In genomic region chr3:28317438-28318022, GRCh38 we compare ENCODE assay signal across 8 cellular contexts. TPM values are rescaled to one million over a fixed set of nuclear protein-coding genes. Genes with fewer than 3 reads are reported as not detected.
DNase-seq lines count a peak whose midpoint lies in the region; ATAC-seq, FAIRE-seq and TF ChIP-seq lines count a peak whose summit lies in the region.

No MANE protein-coding gene starts in this region.

- H3K27ac ChIP-seq in heart right ventricle = no peak overlapping the region
- no peak overlapping the region for H3K27ac ChIP-seq in H1 (ENCODE audit: low read depth, low read length)
- no peak overlapping the region for H3K27ac ChIP-seq in uterus

- peaks cover 0 to 1% of the 10 kb centered on the region in 2 experiments for H4K20me1 ChIP-seq in H1 (replicated peaks in 1 of 2; ENCODE audit: control insufficient read depth in 1 of 2, insufficient read depth in 2 of 2, low read length in 2 of 2)

- intact Hi-C loops in heart right ventricle (cut with DNase I) = no loop called here
- intact Hi-C loops in Right ventricle myocardium inferior (cut with DNase I) = no loop called here
- intact Hi-C loops in uterus (cut with DNase I; ENCODE audit: low total_unique reads) = no loop called here

- 41 to 51% methylated on average over 2 of the region's 2 CpGs for WGBS in heart right ventricle, 2 donors
- WGBS in H1 (ENCODE audit: extremely low coverage in 1 of 2, insufficient coverage in 1 of 2, insufficient read length in 1 of 2, insufficient replicate concordance in 2 of 2, low coverage in 1 of 2, low lambda C conversion rate in 2 of 2, missing lambda C conversion rate in 1 of 2), 2 experiments = 45% methylated on average over 2 of the region's 2 CpGs; no CpG with 5 or more reads in 1 of the 2 experiments

- no peak overlapping the region for H3K4me2 ChIP-seq in H1 (ENCODE audit: insufficient read depth in 1 of 2, low read depth in 2 of 2, low read length in 2 of 2)

- no peak overlapping the region for H3K14ac ChIP-seq in H1 (ENCODE audit: insufficient read length)

- peak in 3 of 8 donors; percentile 26 to 60 (median 47) for ATAC-seq in heart right ventricle
- ATAC-seq in Right ventricle myocardium inferior = no peak
- peak; percentile 92 for ATAC-seq in GM21717 (IDR thresholded peaks at IDR 0.05; ENCODE audit: unreplicated experiment)

- FAIRE-seq in H1 (lab: Jason Lieb, UNC) = no peak

- H3K4me1 Mint-ChIP-seq in nephron = no peaks in the 10 kb centered on the region

- H3K4me3 Mint-ChIP-seq in nephron = no peak overlapping the region

- POLR2A ChIA-PET in H1 (lab: Charles Lee; ENCODE audit: partially characterized antibody) = no interaction called here

- H3K27me3 Mint-ChIP-seq in nephron (ENCODE audit: low read depth) = no peaks in the 10 kb centered on the region

- no peak overlapping the region for H3K56ac ChIP-seq in H1 (replicated peaks; ENCODE audit: insufficient read length, low read depth, low read length)

- H2AFZ ChIP-seq in H1 (ENCODE audit: low read length) = no peak overlapping the region

- no peak overlapping the region for H2BK20ac ChIP-seq in H1 (ENCODE audit: low read length)

- no peaks in the 10 kb centered on the region for H3K9me3 Mint-ChIP-seq in nephron

- peak; percentile 22 to 71 (median 55) for TF ChIP-seq CTCF in heart right ventricle (IDR thresholded peaks at IDR 0.05)
- TF ChIP-seq CTCF in H1 (IDR thresholded peaks at IDR 0.05; ENCODE audit: control extremely low read depth in 1 of 3, insufficient read depth in 1 of 3, low read depth in 1 of 3, low read length in 3 of 3) = peak in 2 of 3 experiments; percentile 52 to 61; a peak in 3 of 4 replicates
- TF ChIP-seq CTCF in nephron (IDR thresholded peaks at IDR 0.05; ENCODE audit: unreplicated experiment in 3 of 3) = peak; percentile 17 to 50 (median 33)
- peak in 2 of 4 experiments; percentile 23 to 42 for TF ChIP-seq CTCF in uterus (IDR thresholded peaks at IDR 0.05)

- no peak overlapping the region for H3K9ac ChIP-seq in H1 (replicated peaks in 1 of 4; ENCODE audit: extremely low read depth in 1 of 4, low read depth in 3 of 4, low read length in 3 of 4)

- H3K36me3 ChIP-seq in heart right ventricle (peaks cover 0 to 49% (median 9%) of the 10 kb centered on the region in 9 donors), H1 (ENCODE audit: control insufficient read depth in 2 of 4, insufficient read depth in 4 of 4, low read length in 3 of 4) (peaks cover 0 to 9% (median 0%) of the 10 kb centered on the region in 4 experiments; a peak in 3 of 8 replicates), uterus (no peaks in the 10 kb centered on the region)

- TF ChIP-seq EP300 in H1 (IDR thresholded peaks at IDR 0.05; ENCODE audit: borderline replicate concordance in 1 of 2, low read depth in 2 of 2, low read length in 2 of 2) = no peak

- TF ChIP-seq RAD21 in H1 (IDR thresholded peaks at IDR 0.05 in 1 of 2, conservative IDR thresholded peaks at IDR 0.05 in 1 of 2; ENCODE audit: low read depth in 2 of 2, low read length in 2 of 2) = peak; percentile 52 to 59

- TF ChIP-seq POLR2A in H1 (IDR thresholded peaks at IDR 0.05; ENCODE audit: control extremely low read depth in 1 of 2, low read depth in 2 of 2, low read length in 2 of 2) (no peak), uterus (IDR thresholded peaks at IDR 0.05) (no peak)

- no peak overlapping the region for H2AK5ac ChIP-seq in H1 (ENCODE audit: low read depth, low read length)

- no peak overlapping the region for H2BK5ac ChIP-seq in H1 (ENCODE audit: low read depth, low read length)

- no peak overlapping the region for H2BK120ac ChIP-seq in H1 (replicated peaks; ENCODE audit: low read depth, low read length)

- H3K27ac Mint-ChIP-seq in nephron = no peak overlapping the region

- H4K8ac ChIP-seq in H1 (ENCODE audit: extremely low read depth, insufficient read depth, low read length) = no peak overlapping the region

- H3K18ac ChIP-seq in H1 (ENCODE audit: extremely low read depth, low read length) = no peak overlapping the region

- H3K23me2 ChIP-seq in H1 (ENCODE audit: low read depth, low read length) = no peaks in the 10 kb centered on the region

- DNase-seq in heart right ventricle (no peak), Right ventricle myocardium inferior (ENCODE audit: missing footprints) (no peak), HuH-7.5 (ENCODE audit: low spot score) (peak; percentile 37), SKM-1 treated with dmso at 0.1 percent for 144 hours (lab: John Stamatoyannopoulos, UW; ENCODE audit: unreplicated experiment) (peak; percentile 36), H1 (ENCODE audit: low read depth in 1 of 2, low spot score in 2 of 2) (no peak), uterus (no peak)

- no peak overlapping the region for H2BK15ac ChIP-seq in H1 (ENCODE audit: low read length)

- no peak overlapping the region for H3K23ac ChIP-seq in H1 (ENCODE audit: insufficient read length)

- H3K4me1 ChIP-seq in heart right ventricle = no peaks in the 10 kb centered on the region
- H3K4me1 ChIP-seq in H1 (replicated peaks in 1 of 4; ENCODE audit: control insufficient read depth in 3 of 4, insufficient read depth in 4 of 4, low read length in 3 of 4) = no peaks in the 10 kb centered on the region
- H3K4me1 ChIP-seq in uterus = no peaks in the 10 kb centered on the region

- H3K79me1 ChIP-seq in H1 (ENCODE audit: low read depth, low read length) = no peaks in the 10 kb centered on the region

- H3K9me3 ChIP-seq in heart right ventricle (no peaks in the 10 kb centered on the region), H1 (ENCODE audit: insufficient read depth in 2 of 2, low read depth in 1 of 2, low read length in 1 of 2) (no peaks in the 10 kb centered on the region), uterus (no peaks in the 10 kb centered on the region)

- H3K4ac ChIP-seq in H1 (replicated peaks; ENCODE audit: insufficient read length, low read depth, low read length) = no peak overlapping the region

- H3K27me3 ChIP-seq in heart right ventricle = no peaks in the 10 kb centered on the region
- no peaks in the 10 kb centered on the region for H3K27me3 ChIP-seq in H1 (replicated peaks in 1 of 4; ENCODE audit: control insufficient read depth in 3 of 4, extremely low read depth in 1 of 4, insufficient read depth in 3 of 4, low read length in 3 of 4)
- H3K27me3 ChIP-seq in uterus = no peaks in the 10 kb centered on the region

- H3K79me2 ChIP-seq in H1 (ENCODE audit: control insufficient read depth in 1 of 2, insufficient read depth in 2 of 2, low read length in 2 of 2) = no peaks in the 10 kb centered on the region

- no peak overlapping the region for H4K91ac ChIP-seq in H1 (replicated peaks; ENCODE audit: insufficient read length, low read length)

- H3K36me3 Mint-ChIP-seq in nephron (ENCODE audit: low read depth) = no peaks in the 10 kb centered on the region

- CTCF ChIA-PET in H1 (lab: Charles Lee; ENCODE audit: partially characterized antibody) = interaction anchor here (0.6 to 1.2 kb wide), 14 partner anchors 10 to 606 kb away, joined by 3 to 17 read pairs (median 4); no protein-coding TSS in a partner anchor

- no peak overlapping the region for H4K5ac ChIP-seq in H1 (ENCODE audit: insufficient read length, low read depth, low read length)

- no peak overlapping the region for H3K4me3 ChIP-seq in heart right ventricle
- no peak overlapping the region for H3K4me3 ChIP-seq in H1 (ENCODE audit: extremely low read depth in 1 of 4, insufficient read depth in 2 of 4, low read depth in 3 of 4, low read length in 4 of 4)
- H3K4me3 ChIP-seq in uterus = no peak overlapping the region

- H2BK12ac ChIP-seq in H1 (ENCODE audit: low read depth, low read length) = no peak overlapping the region

TF ChIP-seq in H1, 55 proteins besides CTCF, POLR2A, EP300 and RAD21:
- TF ChIP-seq POLR2AphosphoS5 (IDR thresholded peaks at IDR 0.05; ENCODE audit: low read depth, low read length) (no peak), HDAC6 (IDR thresholded peaks at IDR 0.05; ENCODE audit: low read depth, low read length) (no peak)

RNA-seq across cellular contexts. Expression of gene ZCWPW2, which starts 31.0 kb away (rescaled TPM):
- 1 to 10 TPM; 1.6 to 4.0 (median 2.6) TPM for total RNA-seq in heart right ventricle
- 1 to 10 TPM in 1 of 2 donors, under 1 TPM in 1; 0.71 to 2.0 TPM for polyA plus RNA-seq in heart right ventricle
- total RNA-seq in Right ventricle myocardium inferior = 2.0 TPM
- 0.33 and 0.39 TPM in 2 replicates for total RNA-seq in H1 (2021; fragmentation: NEBNext Ultra II Directional; extraction: Animal tissue kit (Norgen Biotek cat#: 25700))
- 0.06 and 0.11 TPM in 2 replicates for polyA plus RNA-seq in H1 (2011; rRNA removed)
- polyA plus RNA-seq in H1 (2011; cell fraction: cytosol; rRNA removed) = 0.09 TPM
- not detected for polyA plus RNA-seq in H1 (2011; cell fraction: nucleus; rRNA removed)
- polyA plus RNA-seq in H1 (2012, experiment 1 of 2) = not detected in 4 replicates
- polyA plus RNA-seq in H1 (2012, experiment 2 of 2) = not detected
- polyA plus RNA-seq in H1 (2013, experiment 1 of 2) = 0.22 TPM
- polyA plus RNA-seq in H1 (2013, experiment 2 of 2) = 0.15 TPM
- polyA minus RNA-seq in H1 (2011; rRNA and poly(A)+ RNA removed) = not detected in 2 replicates
- polyA minus RNA-seq in H1 (2011; cell fraction: cytosol; rRNA and poly(A)+ RNA removed) = not detected
- not detected for polyA minus RNA-seq in H1 (2011; cell fraction: nucleus; rRNA and poly(A)+ RNA removed)
- total RNA-seq in uterus = 1 to 10 TPM in 2 of 4 donors, not detected in 2; 1.5 to 2.6 TPM

RNA-seq across cellular contexts. Expression of gene AZI2, which starts 31.1 kb away (rescaled TPM):
- 10 to 100 TPM; 29.7 to 42.8 (median 35.8) TPM for total RNA-seq in heart right ventricle
- polyA plus RNA-seq in heart right ventricle = 10 to 100 TPM; 19.6 to 30.2 TPM
- total RNA-seq in Right ventricle myocardium inferior = 42.6 TPM
- total RNA-seq in H1 (2021; fragmentation: NEBNext Ultra II Directional; extraction: Animal tissue kit (Norgen Biotek cat#: 25700)) = 36.1 and 39.2 TPM in 2 replicates
- polyA plus RNA-seq in H1 (2011; rRNA removed) = 11.6 and 17.4 TPM in 2 replicates
- 24.5 TPM for polyA plus RNA-seq in H1 (2011; cell fraction: cytosol; rRNA removed)
- 22.7 TPM for polyA plus RNA-seq in H1 (2011; cell fraction: nucleus; rRNA removed)
- 24.0 to 30.2 TPM (median 25.2 TPM) in 4 replicates for polyA plus RNA-seq in H1 (2012, experiment 1 of 2)
- polyA plus RNA-seq in H1 (2012, experiment 2 of 2) = 1.7 TPM
- 26.2 TPM for polyA plus RNA-seq in H1 (2013, experiment 1 of 2)
- 24.3 TPM for polyA plus RNA-seq in H1 (2013, experiment 2 of 2)
- polyA minus RNA-seq in H1 (2011; rRNA and poly(A)+ RNA removed) = 18.5 and 19.1 TPM in 2 replicates
- 8.1 TPM for polyA minus RNA-seq in H1 (2011; cell fraction: cytosol; rRNA and poly(A)+ RNA removed)
- 67.7 TPM for polyA minus RNA-seq in H1 (2011; cell fraction: nucleus; rRNA and poly(A)+ RNA removed)
- total RNA-seq in uterus = 100 to 1,000 TPM in 2 of 4 donors, 10 to 100 TPM in 2; 21.8 to 129 (median 71.2) TPM

Comparison
In these comparisons a context has a peak if more than half of its experiments do, and no peak if none do; other contexts are left out.
1. DNase-seq: peak in HuH-7.5 (single experiment) and SKM-1 treated with dmso at 0.1 percent for 144 hours (single experiment); none in heart right ventricle (0 of 2), Right ventricle myocardium inferior (single experiment), H1 (0 of 2) and uterus (0 of 2).